Comparison of ENCODE assay signal across 7 cellular contexts in genomic region chr2:162297925-162298552, GRCh38. TPM values are rescaled to one million over a fixed set of nuclear protein-coding genes. Genes with fewer than 3 reads are reported as not detected.
A peak's percentile ranks its signal among the peaks of the same experiment; 100 is the strongest.
DNase-seq lines count a peak whose midpoint lies in the region; ATAC-seq and TF ChIP-seq lines count a peak whose summit lies in the region.

No MANE protein-coding gene starts in this region.

- ATAC-seq in GM21528 (IDR thresholded peaks at IDR 0.05; ENCODE audit: low FRiP score, unreplicated experiment) (peak; percentile 63), body of pancreas (peak; percentile 84)

- H3K36me3 ChIP-seq in body of pancreas (replicated peaks in 1 of 2; ENCODE audit: insufficient read depth in 1 of 2, low read depth in 2 of 2) = no peaks in the 10 kb centered on the region

- no peak overlapping the region for H3K4me3 ChIP-seq in body of pancreas

- intact Hi-C loops in body of pancreas (cut with DNase I) = loop anchor here (5.0 kb wide), 1 partner anchor 76 kb away; no protein-coding TSS in a partner anchor

- H3K9me3 ChIP-seq in body of pancreas = no peaks in the 10 kb centered on the region

- H3K27ac ChIP-seq in body of pancreas = no peak overlapping the region

- DNase-seq in ELR (ENCODE audit: low read depth) (peak; percentile 86), SHP77 (lab: John Stamatoyannopoulos, UW) (peak; percentile 46 to 57), body of pancreas (peak; percentile 74 to 88 (median 78)), kidney glomerular epithelial cell (lab: John Stamatoyannopoulos, UW) (peak; percentile 59)
- DNase-seq in stimulated activated CD4-positive, alpha-beta T cell treated with anti-CD3 and anti-CD28 coated beads, TNF-alpha, amount 100 ng/mL, for 24 hours (ENCODE audit: low read depth in 3 of 3) = peak in 2 of 3 experiments; percentile 28 to 62

- peaks cover 3% of the 10 kb centered on the region for H3K4me1 ChIP-seq in body of pancreas

- no peaks in the 10 kb centered on the region for H3K27me3 ChIP-seq in body of pancreas

- TF ChIP-seq CTCF in LNCAP (IDR thresholded peaks at IDR 0.05) (peak; percentile 73), body of pancreas (IDR thresholded peaks at IDR 0.05) (peak; percentile 58 to 94 (median 83))

- 50 to 56% methylated on average over 5 of the region's 5 CpGs for WGBS in body of pancreas, 2 donors

- TF ChIP-seq POLR2A in body of pancreas (IDR thresholded peaks at IDR 0.05) = no peak

RNA-seq across cellular contexts. Expression of gene IFIH1, which starts 20.4 kb away (rescaled TPM):
- 10 to 100 TPM; 12.5 to 13.2 TPM for total RNA-seq in body of pancreas

RNA-seq across cellular contexts. Expression of gene GCA, which starts 45.9 kb away (rescaled TPM):
- total RNA-seq in body of pancreas = 10 to 100 TPM; 14.0 to 15.2 TPM

RNA-seq across cellular contexts. Expression of gene FAP, which starts 54.8 kb away (rescaled TPM):
- 1 to 10 TPM; 2.3 to 4.2 TPM for total RNA-seq in body of pancreas
